Comparison of ENCODE assay signal across 1 cellular context in the genomic region with DNA sequence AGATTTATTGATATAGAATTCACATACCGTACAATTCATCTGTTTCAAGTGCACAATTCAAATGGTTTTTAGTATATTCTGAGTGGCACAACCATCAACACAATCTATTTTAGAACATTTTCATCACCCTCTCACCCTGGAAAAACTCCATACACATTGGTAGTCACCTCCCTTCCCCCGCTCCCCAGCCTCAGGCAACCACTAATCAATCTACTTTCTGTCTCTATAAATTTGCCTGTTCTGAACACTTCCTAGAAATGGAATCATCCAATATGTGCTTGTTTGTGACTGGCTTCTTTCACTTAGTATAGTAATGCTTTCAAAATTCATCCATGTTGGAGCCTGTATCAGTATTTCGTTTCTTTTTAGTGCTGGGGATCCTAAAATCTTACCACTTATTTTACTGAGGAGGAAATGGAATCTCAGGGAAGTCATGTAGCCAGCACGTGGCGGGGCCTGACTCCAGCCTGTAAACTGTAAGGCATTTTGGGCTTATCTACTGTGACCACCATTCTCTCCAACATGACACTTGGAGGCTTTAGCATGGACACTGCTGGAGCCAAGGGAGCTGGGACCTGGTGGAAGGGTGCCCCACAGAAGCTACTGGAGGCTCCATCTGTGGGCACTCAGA.
TF ChIP-seq lines count a peak whose summit lies in the region.

No MANE protein-coding gene starts in this region.

TF ChIP-seq in K562, 482 proteins besides CTCF, POLR2A, EP300 and RAD21 (continued from another document and continues in another):
- TF ChIP-seq, protein P1, sequence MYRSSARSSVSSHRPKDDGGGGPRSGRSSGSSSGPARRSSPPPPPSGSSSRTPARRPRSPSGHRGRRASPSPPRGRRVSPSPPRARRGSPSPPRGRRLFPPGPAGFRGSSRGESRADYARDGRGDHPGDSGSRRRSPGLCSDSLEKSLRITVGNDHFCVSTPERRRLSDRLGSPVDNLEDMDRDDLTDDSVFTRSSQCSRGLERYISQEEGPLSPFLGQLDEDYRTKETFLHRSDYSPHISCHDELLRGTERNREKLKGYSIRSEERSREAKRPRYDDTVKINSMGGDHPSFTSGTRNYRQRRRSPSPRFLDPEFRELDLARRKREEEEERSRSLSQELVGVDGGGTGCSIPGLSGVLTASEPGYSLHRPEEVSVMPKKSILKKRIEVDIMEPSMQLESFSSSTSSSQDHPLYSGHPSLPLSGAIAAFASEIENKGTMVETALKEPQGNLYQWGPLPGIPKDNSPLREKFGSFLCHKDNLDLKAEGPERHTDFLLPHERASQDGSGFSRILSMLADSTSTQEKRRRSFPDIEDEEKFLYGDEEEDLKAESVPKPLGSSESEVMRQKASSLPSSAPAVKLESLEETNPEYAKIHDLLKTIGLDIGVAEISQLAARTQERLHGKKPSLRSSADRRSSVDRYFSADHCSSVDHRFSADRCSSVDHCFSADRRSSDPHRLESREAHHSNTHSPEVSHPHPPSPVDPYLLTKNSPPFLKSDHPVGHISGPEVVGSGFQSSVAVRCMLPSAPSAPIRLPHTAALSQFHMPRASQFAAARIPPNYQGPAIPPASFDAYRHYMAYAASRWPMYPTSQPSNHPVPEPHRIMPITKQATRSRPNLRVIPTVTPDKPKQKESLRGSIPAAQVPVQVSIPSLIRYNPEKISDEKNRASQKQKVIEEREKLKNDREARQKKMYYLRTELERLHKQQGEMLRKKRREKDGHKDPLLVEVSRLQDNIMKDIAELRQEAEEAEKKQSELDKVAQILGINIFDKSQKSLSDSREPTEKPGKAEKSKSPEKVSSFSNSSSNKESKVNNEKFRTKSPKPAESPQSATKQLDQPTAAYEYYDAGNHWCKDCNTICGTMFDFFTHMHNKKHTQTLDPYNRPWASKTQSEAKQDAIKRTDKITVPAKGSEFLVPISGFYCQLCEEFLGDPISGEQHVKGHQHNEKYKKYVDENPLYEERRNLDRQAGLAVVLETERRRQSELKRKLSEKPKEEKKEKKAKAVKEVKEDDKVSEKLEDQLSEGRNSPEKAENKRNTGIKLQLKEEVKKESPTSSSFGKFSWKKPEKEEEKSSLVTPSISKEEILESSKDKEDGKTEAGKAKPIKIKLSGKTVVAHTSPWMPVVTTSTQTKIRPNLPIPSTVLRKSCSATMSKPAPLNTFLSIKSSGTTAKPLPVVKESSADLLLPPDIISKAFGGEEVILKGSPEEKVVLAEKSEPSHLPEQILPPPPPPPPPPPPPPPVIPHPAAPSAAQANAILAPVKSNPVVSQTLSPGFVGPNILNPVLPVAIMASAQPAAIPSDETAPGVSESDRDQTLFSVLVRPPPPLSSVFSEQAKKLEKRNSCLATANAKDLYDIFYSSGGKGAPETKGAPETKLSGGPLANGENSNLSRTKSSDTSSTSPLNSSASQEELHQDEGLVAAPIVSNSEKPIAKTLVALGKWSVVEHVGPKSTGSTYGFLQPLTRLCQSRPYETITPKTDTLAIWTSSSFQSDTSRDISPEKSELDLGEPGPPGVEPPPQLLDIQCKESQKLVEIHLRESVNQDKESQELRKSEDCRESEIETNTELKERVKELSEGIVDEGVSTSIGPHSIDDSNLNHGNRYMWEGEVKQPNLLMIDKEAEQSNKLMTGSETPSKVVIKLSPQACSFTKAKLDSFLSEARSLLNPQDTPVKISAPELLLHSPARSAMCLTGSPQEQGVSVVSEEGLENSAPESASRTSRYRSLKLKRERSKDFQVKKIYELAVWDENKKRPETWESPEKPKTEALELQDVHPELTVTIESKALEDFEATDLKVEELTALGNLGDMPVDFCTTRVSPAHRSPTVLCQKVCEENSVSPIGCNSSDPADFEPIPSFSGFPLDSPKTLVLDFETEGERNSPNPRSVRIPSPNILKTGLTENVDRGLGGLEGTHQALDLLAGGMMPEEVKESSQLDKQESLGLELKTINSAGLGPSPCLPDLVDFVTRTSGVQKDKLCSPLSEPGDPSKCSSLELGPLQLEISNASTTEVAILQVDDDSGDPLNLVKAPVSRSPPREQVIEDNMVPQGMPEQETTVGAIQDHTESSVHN (IDR thresholded peaks at IDR 0.05; ENCODE audit: borderline replicate concordance in 1 of 2, low read depth in 1 of 2) = no peak
- TF ChIP-seq, protein P2, sequence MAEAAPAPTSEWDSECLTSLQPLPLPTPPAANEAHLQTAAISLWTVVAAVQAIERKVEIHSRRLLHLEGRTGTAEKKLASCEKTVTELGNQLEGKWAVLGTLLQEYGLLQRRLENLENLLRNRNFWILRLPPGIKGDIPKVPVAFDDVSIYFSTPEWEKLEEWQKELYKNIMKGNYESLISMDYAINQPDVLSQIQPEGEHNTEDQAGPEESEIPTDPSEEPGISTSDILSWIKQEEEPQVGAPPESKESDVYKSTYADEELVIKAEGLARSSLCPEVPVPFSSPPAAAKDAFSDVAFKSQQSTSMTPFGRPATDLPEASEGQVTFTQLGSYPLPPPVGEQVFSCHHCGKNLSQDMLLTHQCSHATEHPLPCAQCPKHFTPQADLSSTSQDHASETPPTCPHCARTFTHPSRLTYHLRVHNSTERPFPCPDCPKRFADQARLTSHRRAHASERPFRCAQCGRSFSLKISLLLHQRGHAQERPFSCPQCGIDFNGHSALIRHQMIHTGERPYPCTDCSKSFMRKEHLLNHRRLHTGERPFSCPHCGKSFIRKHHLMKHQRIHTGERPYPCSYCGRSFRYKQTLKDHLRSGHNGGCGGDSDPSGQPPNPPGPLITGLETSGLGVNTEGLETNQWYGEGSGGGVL (CRISPR knock-in tag; IDR thresholded peaks at IDR 0.05) = no peak
- TF ChIP-seq NR4A1 (CRISPR knock-in tag; IDR thresholded peaks at IDR 0.05) (no peak), NR4A1 (tag; IDR thresholded peaks at IDR 0.05) (peak; percentile 55; the same call in 1 of the 2 replicates), SMAD4 (CRISPR knock-in tag; conservative IDR thresholded peaks at IDR 0.05) (peak; percentile 62), CBX8 (IDR thresholded peaks at IDR 0.05; ENCODE audit: borderline replicate concordance, extremely low read depth, low read depth, low read length, poor library complexity, severe bottlenecking) (no peak), RBBP5 (IDR thresholded peaks at IDR 0.05; ENCODE audit: borderline replicate concordance, insufficient read depth, low read length, poor library complexity, severe bottlenecking) (no peak), ZNF77 (CRISPR knock-in tag; IDR thresholded peaks at IDR 0.05) (no peak), ZNF175 (CRISPR knock-in tag; IDR thresholded peaks at IDR 0.05; ENCODE audit: low read depth) (0 out of 2 replicates have a peak, but pooled peaks have one; percentile 40)
- TF ChIP-seq, protein P3, sequence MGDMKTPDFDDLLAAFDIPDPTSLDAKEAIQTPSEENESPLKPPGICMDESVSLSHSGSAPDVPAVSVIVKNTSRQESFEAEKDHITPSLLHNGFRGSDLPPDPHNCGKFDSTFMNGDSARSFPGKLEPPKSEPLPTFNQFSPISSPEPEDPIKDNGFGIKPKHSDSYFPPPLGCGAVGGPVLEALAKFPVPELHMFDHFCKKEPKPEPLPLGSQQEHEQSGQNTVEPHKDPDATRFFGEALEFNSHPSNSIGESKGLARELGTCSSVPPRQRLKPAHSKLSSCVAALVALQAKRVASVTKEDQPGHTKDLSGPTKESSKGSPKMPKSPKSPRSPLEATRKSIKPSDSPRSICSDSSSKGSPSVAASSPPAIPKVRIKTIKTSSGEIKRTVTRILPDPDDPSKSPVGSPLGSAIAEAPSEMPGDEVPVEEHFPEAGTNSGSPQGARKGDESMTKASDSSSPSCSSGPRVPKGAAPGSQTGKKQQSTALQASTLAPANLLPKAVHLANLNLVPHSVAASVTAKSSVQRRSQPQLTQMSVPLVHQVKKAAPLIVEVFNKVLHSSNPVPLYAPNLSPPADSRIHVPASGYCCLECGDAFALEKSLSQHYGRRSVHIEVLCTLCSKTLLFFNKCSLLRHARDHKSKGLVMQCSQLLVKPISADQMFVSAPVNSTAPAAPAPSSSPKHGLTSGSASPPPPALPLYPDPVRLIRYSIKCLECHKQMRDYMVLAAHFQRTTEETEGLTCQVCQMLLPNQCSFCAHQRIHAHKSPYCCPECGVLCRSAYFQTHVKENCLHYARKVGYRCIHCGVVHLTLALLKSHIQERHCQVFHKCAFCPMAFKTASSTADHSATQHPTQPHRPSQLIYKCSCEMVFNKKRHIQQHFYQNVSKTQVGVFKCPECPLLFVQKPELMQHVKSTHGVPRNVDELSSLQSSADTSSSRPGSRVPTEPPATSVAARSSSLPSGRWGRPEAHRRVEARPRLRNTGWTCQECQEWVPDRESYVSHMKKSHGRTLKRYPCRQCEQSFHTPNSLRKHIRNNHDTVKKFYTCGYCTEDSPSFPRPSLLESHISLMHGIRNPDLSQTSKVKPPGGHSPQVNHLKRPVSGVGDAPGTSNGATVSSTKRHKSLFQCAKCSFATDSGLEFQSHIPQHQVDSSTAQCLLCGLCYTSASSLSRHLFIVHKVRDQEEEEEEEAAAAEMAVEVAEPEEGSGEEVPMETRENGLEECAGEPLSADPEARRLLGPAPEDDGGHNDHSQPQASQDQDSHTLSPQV (IDR thresholded peaks at IDR 0.05) = peak; percentile 89
- TF ChIP-seq, protein P4, sequence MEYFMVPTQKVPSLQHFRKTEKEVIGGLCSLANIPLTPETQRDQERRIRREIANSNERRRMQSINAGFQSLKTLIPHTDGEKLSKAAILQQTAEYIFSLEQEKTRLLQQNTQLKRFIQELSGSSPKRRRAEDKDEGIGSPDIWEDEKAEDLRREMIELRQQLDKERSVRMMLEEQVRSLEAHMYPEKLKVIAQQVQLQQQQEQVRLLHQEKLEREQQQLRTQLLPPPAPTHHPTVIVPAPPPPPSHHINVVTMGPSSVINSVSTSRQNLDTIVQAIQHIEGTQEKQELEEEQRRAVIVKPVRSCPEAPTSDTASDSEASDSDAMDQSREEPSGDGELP (CRISPR knock-in tag; IDR thresholded peaks at IDR 0.05; ENCODE audit: borderline replicate concordance) = peak; percentile 32; the same call in 1 of the 2 replicates
- TF ChIP-seq, protein P5, sequence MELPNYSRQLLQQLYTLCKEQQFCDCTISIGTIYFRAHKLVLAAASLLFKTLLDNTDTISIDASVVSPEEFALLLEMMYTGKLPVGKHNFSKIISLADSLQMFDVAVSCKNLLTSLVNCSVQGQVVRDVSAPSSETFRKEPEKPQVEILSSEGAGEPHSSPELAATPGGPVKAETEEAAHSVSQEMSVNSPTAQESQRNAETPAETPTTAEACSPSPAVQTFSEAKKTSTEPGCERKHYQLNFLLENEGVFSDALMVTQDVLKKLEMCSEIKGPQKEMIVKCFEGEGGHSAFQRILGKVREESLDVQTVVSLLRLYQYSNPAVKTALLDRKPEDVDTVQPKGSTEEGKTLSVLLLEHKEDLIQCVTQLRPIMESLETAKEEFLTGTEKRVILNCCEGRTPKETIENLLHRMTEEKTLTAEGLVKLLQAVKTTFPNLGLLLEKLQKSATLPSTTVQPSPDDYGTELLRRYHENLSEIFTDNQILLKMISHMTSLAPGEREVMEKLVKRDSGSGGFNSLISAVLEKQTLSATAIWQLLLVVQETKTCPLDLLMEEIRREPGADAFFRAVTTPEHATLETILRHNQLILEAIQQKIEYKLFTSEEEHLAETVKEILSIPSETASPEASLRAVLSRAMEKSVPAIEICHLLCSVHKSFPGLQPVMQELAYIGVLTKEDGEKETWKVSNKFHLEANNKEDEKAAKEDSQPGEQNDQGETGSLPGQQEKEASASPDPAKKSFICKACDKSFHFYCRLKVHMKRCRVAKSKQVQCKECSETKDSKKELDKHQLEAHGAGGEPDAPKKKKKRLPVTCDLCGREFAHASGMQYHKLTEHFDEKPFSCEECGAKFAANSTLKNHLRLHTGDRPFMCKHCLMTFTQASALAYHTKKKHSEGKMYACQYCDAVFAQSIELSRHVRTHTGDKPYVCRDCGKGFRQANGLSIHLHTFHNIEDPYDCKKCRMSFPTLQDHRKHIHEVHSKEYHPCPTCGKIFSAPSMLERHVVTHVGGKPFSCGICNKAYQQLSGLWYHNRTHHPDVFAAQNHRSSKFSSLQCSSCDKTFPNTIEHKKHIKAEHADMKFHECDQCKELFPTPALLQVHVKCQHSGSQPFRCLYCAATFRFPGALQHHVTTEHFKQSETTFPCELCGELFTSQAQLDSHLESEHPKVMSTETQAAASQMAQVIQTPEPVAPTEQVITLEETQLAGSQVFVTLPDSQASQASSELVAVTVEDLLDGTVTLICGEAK (IDR thresholded peaks at IDR 0.05) = 0 out of 2 replicates have a peak, but pooled peaks have one; percentile 3
- TF ChIP-seq, protein P5 (CRISPR knock-in tag; IDR thresholded peaks at IDR 0.05) = no peak
- TF ChIP-seq, protein P6, sequence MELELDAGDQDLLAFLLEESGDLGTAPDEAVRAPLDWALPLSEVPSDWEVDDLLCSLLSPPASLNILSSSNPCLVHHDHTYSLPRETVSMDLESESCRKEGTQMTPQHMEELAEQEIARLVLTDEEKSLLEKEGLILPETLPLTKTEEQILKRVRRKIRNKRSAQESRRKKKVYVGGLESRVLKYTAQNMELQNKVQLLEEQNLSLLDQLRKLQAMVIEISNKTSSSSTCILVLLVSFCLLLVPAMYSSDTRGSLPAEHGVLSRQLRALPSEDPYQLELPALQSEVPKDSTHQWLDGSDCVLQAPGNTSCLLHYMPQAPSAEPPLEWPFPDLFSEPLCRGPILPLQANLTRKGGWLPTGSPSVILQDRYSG (tag; conservative IDR thresholded peaks at IDR 0.05; ENCODE audit: low read depth) = 0 out of 2 replicates have a peak, but pooled peaks have one; percentile 53
- TF ChIP-seq, protein P7, sequence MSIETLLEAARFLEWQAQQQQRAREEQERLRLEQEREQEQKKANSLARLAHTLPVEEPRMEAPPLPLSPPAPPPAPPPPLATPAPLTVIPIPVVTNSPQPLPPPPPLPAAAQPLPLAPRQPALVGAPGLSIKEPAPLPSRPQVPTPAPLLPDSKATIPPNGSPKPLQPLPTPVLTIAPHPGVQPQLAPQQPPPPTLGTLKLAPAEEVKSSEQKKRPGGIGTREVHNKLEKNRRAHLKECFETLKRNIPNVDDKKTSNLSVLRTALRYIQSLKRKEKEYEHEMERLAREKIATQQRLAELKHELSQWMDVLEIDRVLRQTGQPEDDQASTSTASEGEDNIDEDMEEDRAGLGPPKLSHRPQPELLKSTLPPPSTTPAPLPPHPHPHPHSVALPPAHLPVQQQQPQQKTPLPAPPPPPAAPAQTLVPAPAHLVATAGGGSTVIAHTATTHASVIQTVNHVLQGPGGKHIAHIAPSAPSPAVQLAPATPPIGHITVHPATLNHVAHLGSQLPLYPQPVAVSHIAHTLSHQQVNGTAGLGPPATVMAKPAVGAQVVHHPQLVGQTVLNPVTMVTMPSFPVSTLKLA (conservative IDR thresholded peaks at IDR 0.05) = peak; percentile 39 to 65; a peak in 3 of 4 replicates
